Comparison of ENCODE assay signal across 9 cellular contexts in the genomic region with DNA sequence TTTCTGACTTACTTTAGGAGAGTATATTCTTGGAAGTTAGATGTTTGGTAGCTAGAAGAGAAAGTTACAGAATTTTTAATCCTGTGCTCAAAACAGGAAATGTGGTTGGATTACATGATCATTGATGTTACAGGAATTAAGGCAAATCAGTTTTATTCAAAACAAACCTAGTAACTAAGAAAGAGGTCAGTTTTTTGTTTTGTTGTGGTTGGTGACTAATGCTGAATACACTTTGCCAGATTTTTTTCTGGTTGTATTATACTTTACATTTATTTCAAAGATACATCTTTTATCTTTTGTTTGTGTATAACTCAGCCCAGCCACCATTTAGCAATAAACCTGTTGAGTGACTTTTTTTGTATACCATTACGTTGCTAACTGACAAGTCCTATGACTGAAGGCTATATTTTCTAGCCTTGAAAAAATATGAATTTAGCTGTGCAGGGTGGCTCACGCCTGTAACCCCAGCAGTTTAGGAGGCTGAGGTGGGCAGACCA.
DNase-seq lines count a peak whose midpoint lies in the region; ATAC-seq, FAIRE-seq and TF ChIP-seq lines count a peak whose summit lies in the region.
"Had no signal": no experiment of that assay in that cellular context is flagged by ENCODE, and none has a peak within 500 bp of the region (broad histone marks: within the 10 kb centered on the region; RNA-seq: fewer than 3 reads in every experiment).

No MANE protein-coding gene starts in this region.

- TF ChIP-seq CTCF in HFFc6 (IDR thresholded peaks at IDR 0.05) (no peak), bronchial epithelial cell (IDR thresholded peaks at IDR 0.05; ENCODE audit: insufficient read depth, low read length, severe bottlenecking) (no peak), mucosa of descending colon (IDR thresholded peaks at IDR 0.05) (no peak), GM13977 (IDR thresholded peaks at IDR 0.05; ENCODE audit: extremely low read depth, insufficient read depth, missing control alignments) (no peak)

- peaks cover 2% of the 10 kb centered on the region; the same call in 1 of the 2 replicates for H3K27me3 Mint-ChIP-seq in HFFc6 (ENCODE audit: insufficient read depth)

- DNase-seq in A172 (ENCODE audit: low spot score) (peak; percentile 53), HFFc6 (peak; percentile 82), bronchial epithelial cell (ENCODE audit: low read depth) (peak; percentile 98), mucosa of descending colon (no peak), GM13977 (ENCODE audit: low spot score) (no peak), T1000 (lab: John Stamatoyannopoulos, UW) (no peak), NCI-H2081 treated with DMSO at 0.1 percent for 48 hours (lab: John Stamatoyannopoulos, UW) (no peak)
- DNase-seq: NCI-H1105 had no signal

- peak overlapping the region; percentile 63 for H3K4me3 Mint-ChIP-seq in HFFc6

- H3K36me3 ChIP-seq in bronchial epithelial cell (ENCODE audit: control insufficient read depth, insufficient read depth, low read length) (peaks cover 5% of the 10 kb centered on the region), mucosa of descending colon (ENCODE audit: low read depth) (peaks cover 9% of the 10 kb centered on the region)

- H3K27ac Mint-ChIP-seq in HFFc6 = peak overlapping the region; percentile 90

- H3K4me3 ChIP-seq in bronchial epithelial cell (ENCODE audit: low read depth, low read length) (no peak overlapping the region), mucosa of descending colon (no peak overlapping the region)

- peaks cover 45% of the 10 kb centered on the region for H3K4me1 Mint-ChIP-seq in HFFc6 (ENCODE audit: low read depth)

- H3K9me3 Mint-ChIP-seq in HFFc6 = no peaks in the 10 kb centered on the region

- FAIRE-seq in bronchial epithelial cell (lab: Jason Lieb, UNC) = no peak

- peaks cover 19% of the 10 kb centered on the region for H3K4me1 ChIP-seq in mucosa of descending colon (ENCODE audit: low read depth)

- H3K27me3 ChIP-seq in bronchial epithelial cell (ENCODE audit: control insufficient read depth, insufficient read depth, low read length) = no peaks in the 10 kb centered on the region

- no peaks in the 10 kb centered on the region for H3K9me3 ChIP-seq in mucosa of descending colon

- peaks cover 21% of the 10 kb centered on the region for H3K36me3 Mint-ChIP-seq in HFFc6 (ENCODE audit: low read depth)

- intact Hi-C loops in mucosa of descending colon (cut with DNase I, micrococcal nuclease) = no loop called here

- in situ Hi-C loops in GM13977 (cut with MboI; ENCODE audit: low pct_unique_long_range_greater_than_20kb, low sequenced_read_pairs, unreplicated experiment) = no loop called here

- ATAC-seq in mucosa of descending colon = peak; percentile 77
- ATAC-seq in GM18858 (IDR thresholded peaks at IDR 0.05; ENCODE audit: unreplicated experiment) = no peak

Comparison
In these comparisons a context has a peak if more than half of its experiments do, and no peak if none do; other contexts are left out.
1. DNase-seq: peak in A172 (single experiment), HFFc6 (single experiment) and bronchial epithelial cell (single experiment); none in mucosa of descending colon (0 of 3), GM13977 (single experiment), T1000 (single experiment) and NCI-H2081 treated with DMSO at 0.1 percent for 48 hours (single experiment).